In genomic region chr17:56630202-56630601, GRCh38 we compare ENCODE assay signal across 1 cellular context.
TF ChIP-seq lines count a peak whose summit lies in the region.

No MANE protein-coding gene starts in this region.

TF ChIP-seq in SK-N-SH treated with all-trans-retinoic acid at 6 μM for 48 hours, 23 proteins besides CTCF, POLR2A, EP300 and RAD21 (continued from another document):
- TF ChIP-seq ZNF8 (CRISPR knock-in tag; IDR thresholded peaks at IDR 0.05) (no peak), ZNF70 (CRISPR knock-in tag; IDR thresholded peaks at IDR 0.05) (no peak), ISL1 (CRISPR knock-in tag; IDR thresholded peaks at IDR 0.05) (no peak), CSRNP3 (CRISPR knock-in tag; IDR thresholded peaks at IDR 0.05) (no peak), ZFP30 (CRISPR knock-in tag; IDR thresholded peaks at IDR 0.05) (no peak), OSR1 (CRISPR knock-in tag; IDR thresholded peaks at IDR 0.05) (no peak), RARB (CRISPR knock-in tag; IDR thresholded peaks at IDR 0.05) (no peak), PATZ1 (CRISPR knock-in tag; IDR thresholded peaks at IDR 0.05; ENCODE audit: borderline replicate concordance) (no peak)
